In the genomic region with DNA sequence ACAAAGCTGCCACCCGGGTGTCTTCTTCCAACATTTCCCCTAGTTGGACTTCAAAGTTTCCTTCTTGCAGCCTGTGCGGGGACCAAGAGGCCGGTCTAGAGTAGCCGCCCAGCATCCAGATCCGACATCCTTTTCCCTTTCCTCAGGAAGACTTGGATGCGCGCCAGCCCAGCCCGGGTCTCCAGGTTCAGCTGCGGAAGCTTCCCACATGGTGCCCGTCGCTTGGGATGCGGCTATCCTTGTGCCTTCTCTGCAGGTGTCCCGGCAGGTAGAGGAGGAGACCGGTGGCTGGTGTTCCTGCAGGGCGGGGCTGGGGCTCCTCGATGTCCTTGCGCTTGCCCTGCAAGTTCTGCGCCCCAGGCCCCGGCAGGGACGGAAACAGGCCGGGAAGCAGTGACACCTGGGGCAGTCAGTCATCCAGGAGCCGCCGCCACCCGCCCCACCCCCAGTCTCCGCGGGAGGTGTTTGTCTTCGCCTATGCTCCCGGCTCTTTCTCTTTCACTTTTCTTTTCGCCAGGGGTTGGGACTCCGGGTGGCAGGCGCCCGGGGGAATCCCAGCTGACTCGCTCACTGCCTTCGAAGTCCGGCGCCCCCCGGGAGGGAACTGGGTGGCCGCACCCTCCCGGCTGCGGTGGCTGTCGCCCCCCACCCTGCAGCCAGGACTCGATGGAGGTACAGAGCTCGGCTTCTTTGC, we compare ENCODE assay signal across 8 cellular contexts. TPM values are rescaled to one million over a fixed set of nuclear protein-coding genes. Genes with fewer than 3 reads are reported as not detected.
DNase-seq lines count a peak whose midpoint lies in the region; ATAC-seq and TF ChIP-seq lines count a peak whose summit lies in the region.

TSS of gene IL15 (plus strand) at position 507 of the 694 bp plus-strand sequence. CDS start 82,882 bp downstream, outside the sequence.

- H3K27me3 ChIP-seq in SJCRH30 = no peaks in the 10 kb centered on the region
- H3K27me3 ChIP-seq in heart left ventricle = no peaks in the 10 kb centered on the region
- no peaks in the 10 kb centered on the region for H3K27me3 ChIP-seq in psoas muscle (ENCODE audit: insufficient read depth in 3 of 3, low read length in 2 of 3)

- H3K4me3 ChIP-seq in AG04449 (ENCODE audit: low read depth, low read length) (peak within 1 kb of the TSS; percentile 76), SJCRH30 (peak within 1 kb of the TSS; percentile 89), heart left ventricle (peak within 1 kb of the TSS; percentile 64 to 84 (median 78)), psoas muscle (peak within 1 kb of the TSS; percentile 76)

- intact Hi-C loops in heart left ventricle (cut with DNase I) (no loop called here), psoas muscle (cut with DNase I) (loop anchor here in 1 of 2 donors (5.0 kb wide), 1 partner anchor 299 kb away; no protein-coding TSS in a partner anchor)

- peak within 1 kb of the TSS; percentile 89 for H3K4me3 Mint-ChIP-seq in activated naive CD8-positive, alpha-beta T cell

- 1 to 4% (median 2%) methylated on average over 32 to 43 of the region's 43 CpGs for WGBS in heart left ventricle, 4 donors
- 0 to 1% (median 0%) methylated on average over 36 to 43 of the region's 43 CpGs for WGBS in psoas muscle, 3 donors

- peaks cover 15% of the 10 kb centered on the region for H3K27me3 Mint-ChIP-seq in activated naive CD8-positive, alpha-beta T cell

- TF ChIP-seq CTCF in AG04449 (IDR thresholded peaks at IDR 0.05; ENCODE audit: insufficient read depth, low read length, missing control alignments) (no peak), heart left ventricle (IDR thresholded peaks at IDR 0.05) (no peak), psoas muscle (IDR thresholded peaks at IDR 0.05) (no peak)

- peaks cover 12% of the 10 kb centered on the region for H3K4me1 Mint-ChIP-seq in activated naive CD8-positive, alpha-beta T cell (ENCODE audit: low read depth)

- DNase-seq in AG04449 (ENCODE audit: low read depth, low spot score) = no peak
- DNase-seq in SJCRH30 = peak; percentile 94 to 95
- peak; percentile 72 to 83 (median 72) for DNase-seq in heart left ventricle
- peak; percentile 71 to 84 for DNase-seq in psoas muscle
- DNase-seq in DMS79 treated with DMSO at 0.1 percent for 48 hours (lab: John Stamatoyannopoulos, UW) = no peak

- H3K9me3 ChIP-seq in SJCRH30 (replicated peaks) = no peaks in the 10 kb centered on the region
- no peaks in the 10 kb centered on the region for H3K9me3 ChIP-seq in heart left ventricle
- no peaks in the 10 kb centered on the region for H3K9me3 ChIP-seq in psoas muscle

- H3K36me3 ChIP-seq in SJCRH30 (no peaks in the 10 kb centered on the region), heart left ventricle (no peaks in the 10 kb centered on the region), psoas muscle (ENCODE audit: insufficient read depth in 1 of 2, low read depth in 1 of 2) (no peaks in the 10 kb centered on the region)

- H3K27ac Mint-ChIP-seq in activated naive CD8-positive, alpha-beta T cell = peak within 1 kb of the TSS; percentile 22

- no peaks in the 10 kb centered on the region for H3K36me3 Mint-ChIP-seq in activated naive CD8-positive, alpha-beta T cell

- POLR2A ChIA-PET in AG04449 (lab: Yijun Ruan, JAX) = interaction anchor here (1.4 kb wide), 1 partner anchor 289 kb away, joined by 4 read pairs; no protein-coding TSS in a partner anchor

- peak within 1 kb of the TSS; percentile 96 for H3K27ac ChIP-seq in SJCRH30
- H3K27ac ChIP-seq in heart left ventricle = peak within 1 kb of the TSS; percentile 34 to 92 (median 76)
- peak within 1 kb of the TSS; percentile 82 for H3K27ac ChIP-seq in psoas muscle

- TF ChIP-seq POLR2A in heart left ventricle (IDR thresholded peaks at IDR 0.05) = no peak

- CTCF ChIA-PET in AG04449 (lab: Yijun Ruan, JAX) = interaction anchor here (1.0 to 1.1 kb wide), 2 partner anchors 18 to 290 kb away, joined by 4 read pairs; no protein-coding TSS in a partner anchor

- no peaks in the 10 kb centered on the region for H3K9me3 Mint-ChIP-seq in activated naive CD8-positive, alpha-beta T cell (ENCODE audit: low read depth)

- peak; percentile 50 for ATAC-seq in GM18873 (IDR thresholded peaks at IDR 0.05; ENCODE audit: low FRiP score, unreplicated experiment)
- peak; percentile 61 for ATAC-seq in HG03066 (IDR thresholded peaks at IDR 0.05; ENCODE audit: low read depth, unreplicated experiment)
- peak; percentile 68 to 93 (median 78) for ATAC-seq in heart left ventricle
- ATAC-seq in psoas muscle = peak; percentile 88 to 93 (median 92)

- H3K4me1 ChIP-seq in SJCRH30 = peaks cover 4% of the 10 kb centered on the region
- H3K4me1 ChIP-seq in heart left ventricle = peaks cover 0 to 42% (median 6%) of the 10 kb centered on the region in 12 donors
- H3K4me1 ChIP-seq in psoas muscle = peaks cover 8% of the 10 kb centered on the region

RNA-seq across cellular contexts. Expression of gene IL15, which starts in this region (rescaled TPM):
- 16.3 and 18.0 TPM in 2 replicates for total RNA-seq in SJCRH30 (2014; rRNA removed; shearing (Covaris generic))
- total RNA-seq in heart left ventricle = 10 to 100 TPM in 1 of 9 donors, 1 to 10 TPM in 8; 1.1 to 15.1 (median 2.5) TPM
- polyA plus RNA-seq in heart left ventricle = 1 to 10 TPM; 1.5 to 4.1 TPM
- total RNA-seq in psoas muscle = 1 to 10 TPM; 1.4 to 2.4 (median 2.2) TPM
- 1 to 10 TPM; 1.8 to 3.0 (median 2.2) TPM for polyA plus RNA-seq in psoas muscle

Comparison
In these comparisons a context has a peak if more than half of its experiments do, and no peak if none do; other contexts are left out.
1. DNase-seq: peak in SJCRH30 (2 of 2), heart left ventricle (5 of 5) and psoas muscle (2 of 2); none in AG04449 (single experiment) and DMS79 treated with DMSO at 0.1 percent for 48 hours (single experiment).
2. Peak in every context shown above with its lines, with median percentiles within 50 percentile points of each other: H3K4me3 ChIP-seq, ATAC-seq and H3K27ac ChIP-seq.